36 cellular contexts compared by ENCODE assay signal in the genomic region with DNA sequence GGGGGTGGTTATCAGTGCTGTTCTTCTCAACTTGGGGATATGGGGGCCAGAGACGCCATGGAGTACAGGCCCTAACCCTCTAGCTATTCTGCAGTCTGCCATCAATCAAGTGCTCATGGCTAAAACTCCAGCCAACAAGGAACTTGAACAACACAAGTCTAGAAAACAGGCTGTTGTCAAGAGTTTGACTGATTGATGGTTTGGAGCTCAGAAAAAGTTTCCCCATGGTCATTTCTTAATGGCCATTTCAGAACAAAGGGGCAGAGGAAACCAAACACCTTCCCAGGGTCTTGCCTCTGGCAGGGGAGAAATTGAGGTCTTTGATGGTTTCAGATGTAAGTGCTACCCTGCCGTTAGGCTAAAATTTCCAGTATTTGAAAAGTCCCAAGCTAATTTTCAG. TPM values are rescaled to one million over a fixed set of nuclear protein-coding genes. Genes with fewer than 3 reads are reported as not detected.
"Had no signal": no experiment of that assay in that cellular context is flagged by ENCODE, and none has a peak within 500 bp of the region (broad histone marks: within the 10 kb centered on the region; RNA-seq: fewer than 3 reads in every experiment).

No MANE protein-coding gene starts in this region.

- H3K4me3 Mint-ChIP-seq: activated CD4-positive, alpha-beta memory T cell treated with anti-CD3 and anti-CD28 coated beads for 36 hours; activated CD4-positive, alpha-beta T cell treated with anti-CD3 and anti-CD28 coated beads for 36 hours; activated CD4-positive, alpha-beta T cell treated with anti-CD3 and anti-CD28 coated beads, Interleukin-2, amount 10 ng/mL, durations not matched to agents 24 days and 14 days; activated CD8-positive, alpha-beta memory T cell treated with anti-CD3 and anti-CD28 coated beads, Interleukin-2, amount 10 ng/mL, durations not matched to agents 7 days and 5 days; activated CD8-positive, alpha-beta T cell treated with anti-CD3 and anti-CD28 coated beads, Interleukin-2, amount 10 ng/mL, durations not matched to agents 7 days and 5 days; activated naive CD4-positive, alpha-beta T cell treated with anti-CD3 and anti-CD28 coated beads for 36 hours; activated naive CD4-positive, alpha-beta T cell treated with anti-CD3 and anti-CD28 coated beads, Interleukin-2, amount 50 U/mL, for 24 hours; activated naive CD8-positive, alpha-beta T cell treated with anti-CD3 and anti-CD28 coated beads for 36 hours; activated naive CD8-positive, alpha-beta T cell treated with anti-CD3 and anti-CD28 coated beads, Interleukin-2, amount 50 U/mL, for 24 hours; activated T-helper 1 cell treated with anti-CD3 and anti-CD28 coated beads, Interleukin-12 subunit alpha, Interleukin-12 subunit beta, Interleukin-2, Interleukin-4 antibody, amounts not matched to agents 30 ng/mL and 10 ng/mL and 1 ng/mL, durations not matched to agents 14 hours and 24 hours and 36 hours had no signal

- H3K4me3 ChIP-seq: adrenal gland, body of pancreas, esophagus squamous epithelium, gastroesophageal sphincter, heart right ventricle had no signal

- H3K4me1 ChIP-seq: heart right ventricle had no signal

- H3K9me3 ChIP-seq: adrenal gland, body of pancreas, esophagus squamous epithelium, gastroesophageal sphincter, heart right ventricle had no signal

- DNase-seq: activated CD4-positive, alpha-beta memory T cell treated with anti-CD3 and anti-CD28 coated beads for 36 hours; activated CD4-positive, alpha-beta T cell treated with anti-CD3 and anti-CD28 coated beads for 36 hours; activated CD4-positive, alpha-beta T cell treated with anti-CD3 and anti-CD28 coated beads, Interleukin-2, amount 10 ng/mL, durations not matched to agents 24 days and 14 days; activated CD4-positive, CD25-positive, alpha-beta regulatory T cell; activated CD4-positive, CD25-positive, alpha-beta regulatory T cell treated with anti-CD3 and anti-CD28 coated beads, Interleukin-2, amount 50 U/mL, for 72 hours; activated CD8-positive, alpha-beta memory T cell treated with anti-CD3 and anti-CD28 coated beads, Interleukin-2, amount 10 ng/mL, durations not matched to agents 7 days and 5 days; activated CD8-positive, alpha-beta memory T cell treated with anti-CD3 and anti-CD28 coated beads, Interleukin-2, amount 50 U/mL, for 4 hours; activated CD8-positive, alpha-beta T cell treated with anti-CD3 and anti-CD28 coated beads, Interleukin-2, amount 10 ng/mL, durations not matched to agents 7 days and 5 days; activated effector memory CD4-positive, alpha-beta T cell treated with anti-CD3 and anti-CD28 coated beads, Interleukin-2, amount 50 U/mL, for 16 hours; activated naive CD4-positive, alpha-beta T cell treated with anti-CD3 and anti-CD28 coated beads for 36 hours; activated naive CD8-positive, alpha-beta T cell treated with anti-CD3 and anti-CD28 coated beads for 36 hours; activated naive CD8-positive, alpha-beta T cell treated with anti-CD3 and anti-CD28 coated beads, Interleukin-2, amount 50 U/mL, for 24 hours; activated T-cell treated with anti-CD3 and anti-CD28 coated beads, Interleukin-2, amount 50 U/mL, for 1 hour; activated T-cell treated with anti-CD3 and anti-CD28 coated beads, Interleukin-2, amount 50 U/mL, for 48 hours; adrenal gland; amygdala; aorta; body of pancreas; caudate nucleus; effector CD8-positive, alpha-beta T cell; esophagus squamous epithelium; foreskin melanocyte; heart right ventricle; T-helper 2 cell had no signal

- H3K27ac ChIP-seq: adrenal gland, body of pancreas, epithelial cell of prostate, esophagus squamous epithelium, gastroesophageal sphincter, heart right ventricle had no signal

- ATAC-seq: activated CD4-positive, alpha-beta T cell treated with anti-CD3 and anti-CD28 coated beads for 36 hours; activated CD8-positive, alpha-beta memory T cell treated with anti-CD3 and anti-CD28 coated beads, Interleukin-2, amount 10 ng/mL, durations not matched to agents 7 days and 5 days; activated CD8-positive, alpha-beta T cell treated with anti-CD3 and anti-CD28 coated beads, Interleukin-2, amount 10 ng/mL, durations not matched to agents 7 days and 5 days; activated naive CD8-positive, alpha-beta T cell treated with anti-CD3 and anti-CD28 coated beads, Interleukin-2, amount 50 U/mL, for 24 hours; body of pancreas; gastroesophageal sphincter; heart right ventricle had no signal

- H3K27ac Mint-ChIP-seq: activated CD4-positive, alpha-beta memory T cell treated with anti-CD3 and anti-CD28 coated beads for 36 hours; activated CD4-positive, alpha-beta T cell treated with anti-CD3 and anti-CD28 coated beads for 36 hours; activated CD4-positive, alpha-beta T cell treated with anti-CD3 and anti-CD28 coated beads, Interleukin-2, amount 10 ng/mL, durations not matched to agents 24 days and 14 days; activated CD8-positive, alpha-beta memory T cell treated with anti-CD3 and anti-CD28 coated beads, Interleukin-2, amount 10 ng/mL, durations not matched to agents 7 days and 5 days; activated CD8-positive, alpha-beta T cell treated with anti-CD3 and anti-CD28 coated beads, Interleukin-2, amount 10 ng/mL, durations not matched to agents 7 days and 5 days; activated naive CD4-positive, alpha-beta T cell treated with anti-CD3 and anti-CD28 coated beads for 36 hours; activated naive CD4-positive, alpha-beta T cell treated with anti-CD3 and anti-CD28 coated beads, Interleukin-2, amount 50 U/mL, for 24 hours; activated naive CD8-positive, alpha-beta T cell treated with anti-CD3 and anti-CD28 coated beads for 36 hours; activated naive CD8-positive, alpha-beta T cell treated with anti-CD3 and anti-CD28 coated beads, Interleukin-2, amount 50 U/mL, for 24 hours; activated T-helper 1 cell treated with anti-CD3 and anti-CD28 coated beads, Interleukin-12 subunit alpha, Interleukin-12 subunit beta, Interleukin-2, Interleukin-4 antibody, amounts not matched to agents 30 ng/mL and 10 ng/mL and 1 ng/mL, durations not matched to agents 14 hours and 24 hours and 36 hours; activated T-helper 2 cell treated with anti-CD3 and anti-CD28 coated beads, Interferon-gamma antibody, Interleukin-2, Interleukin-4, amounts not matched to agents 10 μg/mL and 5 μg/mL and 100 μg/mL, durations not matched to agents 14 hours and 24 hours and 36 hours had no signal

- H3K4me1 Mint-ChIP-seq: activated CD4-positive, alpha-beta T cell treated with anti-CD3 and anti-CD28 coated beads for 36 hours; activated CD4-positive, alpha-beta T cell treated with anti-CD3 and anti-CD28 coated beads, Interleukin-2, amount 10 ng/mL, durations not matched to agents 24 days and 14 days; activated CD8-positive, alpha-beta memory T cell treated with anti-CD3 and anti-CD28 coated beads, Interleukin-2, amount 10 ng/mL, durations not matched to agents 7 days and 5 days; activated naive CD4-positive, alpha-beta T cell treated with anti-CD3 and anti-CD28 coated beads, Interleukin-2, amount 50 U/mL, for 24 hours; activated naive CD8-positive, alpha-beta T cell treated with anti-CD3 and anti-CD28 coated beads for 36 hours; activated naive CD8-positive, alpha-beta T cell treated with anti-CD3 and anti-CD28 coated beads, Interleukin-2, amount 50 U/mL, for 24 hours had no signal

- H3K9me3 Mint-ChIP-seq: activated CD4-positive, alpha-beta memory T cell treated with anti-CD3 and anti-CD28 coated beads for 36 hours; activated CD4-positive, alpha-beta T cell treated with anti-CD3 and anti-CD28 coated beads, Interleukin-2, amount 10 ng/mL, durations not matched to agents 24 days and 14 days; activated naive CD4-positive, alpha-beta T cell treated with anti-CD3 and anti-CD28 coated beads for 36 hours; activated naive CD4-positive, alpha-beta T cell treated with anti-CD3 and anti-CD28 coated beads, Interleukin-2, amount 50 U/mL, for 24 hours; activated naive CD8-positive, alpha-beta T cell treated with anti-CD3 and anti-CD28 coated beads for 36 hours; activated naive CD8-positive, alpha-beta T cell treated with anti-CD3 and anti-CD28 coated beads, Interleukin-2, amount 50 U/mL, for 24 hours; activated T-helper 1 cell treated with anti-CD3 and anti-CD28 coated beads, Interleukin-12 subunit alpha, Interleukin-12 subunit beta, Interleukin-2, Interleukin-4 antibody, amounts not matched to agents 30 ng/mL and 10 ng/mL and 1 ng/mL, durations not matched to agents 14 hours and 24 hours and 36 hours; activated T-helper 2 cell treated with anti-CD3 and anti-CD28 coated beads, Interferon-gamma antibody, Interleukin-2, Interleukin-4, amounts not matched to agents 10 μg/mL and 5 μg/mL and 100 μg/mL, durations not matched to agents 14 hours and 24 hours and 36 hours had no signal

- H3K36me3 Mint-ChIP-seq: activated CD4-positive, alpha-beta memory T cell treated with anti-CD3 and anti-CD28 coated beads for 36 hours; activated CD8-positive, alpha-beta memory T cell treated with anti-CD3 and anti-CD28 coated beads, Interleukin-2, amount 10 ng/mL, durations not matched to agents 7 days and 5 days; activated naive CD4-positive, alpha-beta T cell treated with anti-CD3 and anti-CD28 coated beads, Interleukin-2, amount 50 U/mL, for 24 hours; activated naive CD8-positive, alpha-beta T cell treated with anti-CD3 and anti-CD28 coated beads for 36 hours had no signal

- H3K36me3 ChIP-seq: adrenal gland, esophagus squamous epithelium, gastroesophageal sphincter, heart right ventricle had no signal

- H3K27me3 ChIP-seq: adrenal gland, body of pancreas had no signal

RNA-seq across cellular contexts. Expression of a gene that starts 15.1 kb away (rescaled TPM):
- total RNA-seq: activated CD4-positive, alpha-beta memory T cell treated with anti-CD3 and anti-CD28 coated beads for 36 hours; activated CD4-positive, alpha-beta T cell treated with anti-CD3 and anti-CD28 coated beads for 36 hours; activated CD4-positive, alpha-beta T cell treated with anti-CD3 and anti-CD28 coated beads, Interleukin-2, amount 10 ng/mL, durations not matched to agents 24 days and 14 days; activated CD8-positive, alpha-beta memory T cell treated with anti-CD3 and anti-CD28 coated beads for 36 hours; activated CD8-positive, alpha-beta memory T cell treated with anti-CD3 and anti-CD28 coated beads, Interleukin-2, amount 10 ng/mL, durations not matched to agents 7 days and 5 days; activated CD8-positive, alpha-beta T cell treated with anti-CD3 and anti-CD28 coated beads, Interleukin-2, amount 10 ng/mL, durations not matched to agents 7 days and 5 days; activated naive CD4-positive, alpha-beta T cell treated with anti-CD3 and anti-CD28 coated beads for 36 hours; activated naive CD8-positive, alpha-beta T cell treated with anti-CD3 and anti-CD28 coated beads for 36 hours; activated T-helper 1 cell treated with anti-CD3 and anti-CD28 coated beads, Interleukin-12 subunit alpha, Interleukin-12 subunit beta, Interleukin-2, Interleukin-4 antibody, amounts not matched to agents 30 ng/mL and 10 ng/mL and 1 ng/mL, durations not matched to agents 14 hours and 24 hours and 36 hours; activated T-helper 2 cell treated with anti-CD3 and anti-CD28 coated beads, Interferon-gamma antibody, Interleukin-2, Interleukin-4, amounts not matched to agents 10 μg/mL and 5 μg/mL and 100 μg/mL, durations not matched to agents 14 hours and 24 hours and 36 hours; chondrocyte; dermis microvascular lymphatic vessel endothelial cell; endothelial cell of umbilical vein; fibroblast of villous mesenchyme; glomerular endothelial cell had no signal

RNA-seq across cellular contexts. Expression of a gene that starts 44.2 kb away (rescaled TPM):
- total RNA-seq: chondrocyte, dermis microvascular lymphatic vessel endothelial cell, endothelial cell of umbilical vein, fibroblast of lung, fibroblast of villous mesenchyme, glomerular endothelial cell had no signal

RNA-seq across cellular contexts. Expression of a gene that starts 51.1 kb away (rescaled TPM):
- total RNA-seq: activated CD4-positive, alpha-beta memory T cell treated with anti-CD3 and anti-CD28 coated beads for 36 hours; activated CD4-positive, alpha-beta T cell treated with anti-CD3 and anti-CD28 coated beads for 36 hours; activated CD4-positive, alpha-beta T cell treated with anti-CD3 and anti-CD28 coated beads, Interleukin-2, amount 10 ng/mL, durations not matched to agents 24 days and 14 days; activated CD8-positive, alpha-beta memory T cell treated with anti-CD3 and anti-CD28 coated beads for 36 hours; activated CD8-positive, alpha-beta memory T cell treated with anti-CD3 and anti-CD28 coated beads, Interleukin-2, amount 10 ng/mL, durations not matched to agents 7 days and 5 days; activated CD8-positive, alpha-beta T cell treated with anti-CD3 and anti-CD28 coated beads, Interleukin-2, amount 10 ng/mL, durations not matched to agents 7 days and 5 days; activated naive CD4-positive, alpha-beta T cell treated with anti-CD3 and anti-CD28 coated beads for 36 hours; activated naive CD8-positive, alpha-beta T cell treated with anti-CD3 and anti-CD28 coated beads for 36 hours; activated T-helper 1 cell treated with anti-CD3 and anti-CD28 coated beads, Interleukin-12 subunit alpha, Interleukin-12 subunit beta, Interleukin-2, Interleukin-4 antibody, amounts not matched to agents 30 ng/mL and 10 ng/mL and 1 ng/mL, durations not matched to agents 14 hours and 24 hours and 36 hours; activated T-helper 2 cell treated with anti-CD3 and anti-CD28 coated beads, Interferon-gamma antibody, Interleukin-2, Interleukin-4, amounts not matched to agents 10 μg/mL and 5 μg/mL and 100 μg/mL, durations not matched to agents 14 hours and 24 hours and 36 hours; aorta; body of pancreas; chondrocyte; dermis microvascular lymphatic vessel endothelial cell; endothelial cell of umbilical vein; fibroblast of lung; fibroblast of villous mesenchyme; gastroesophageal sphincter; glomerular endothelial cell; heart right ventricle had no signal
